Comparison of ENCODE assay signal across 1 cellular context in genomic region chr9:135959814-135960213, GRCh38.
TF ChIP-seq lines count a peak whose summit lies in the region.

No MANE protein-coding gene starts in this region.

TF ChIP-seq in A549, 52 proteins besides CTCF, POLR2A, EP300 and RAD21 (continued from another document):
- no peak for TF ChIP-seq CHD4 (IDR thresholded peaks at IDR 0.05; ENCODE audit: borderline replicate concordance)
- TF ChIP-seq CBX8 (IDR thresholded peaks at IDR 0.05): no peak
- no peak for TF ChIP-seq ZC3H11A (IDR thresholded peaks at IDR 0.05)
- TF ChIP-seq HEYL (CRISPR knock-in tag; IDR thresholded peaks at IDR 0.05): no peak
- no peak for TF ChIP-seq HOXB13 (CRISPR knock-in tag; IDR thresholded peaks at IDR 0.05; ENCODE audit: low read depth)
- TF ChIP-seq MAX (IDR thresholded peaks at IDR 0.05): no peak
- no peak for TF ChIP-seq KDM5A (IDR thresholded peaks at IDR 0.05)
- no peak for TF ChIP-seq RARB (CRISPR knock-in tag; IDR thresholded peaks at IDR 0.05)
- TF ChIP-seq JUNB (IDR thresholded peaks at IDR 0.05): no peak
- TF ChIP-seq ELK1 (IDR thresholded peaks at IDR 0.05; ENCODE audit: low read depth, low read length): no peak
- no peak for TF ChIP-seq USF2 (IDR thresholded peaks at IDR 0.05)
- no peak for TF ChIP-seq KDM1A (IDR thresholded peaks at IDR 0.05; ENCODE audit: low read depth)
